Comparison of ENCODE assay signal across 30 cellular contexts in the genomic region with DNA sequence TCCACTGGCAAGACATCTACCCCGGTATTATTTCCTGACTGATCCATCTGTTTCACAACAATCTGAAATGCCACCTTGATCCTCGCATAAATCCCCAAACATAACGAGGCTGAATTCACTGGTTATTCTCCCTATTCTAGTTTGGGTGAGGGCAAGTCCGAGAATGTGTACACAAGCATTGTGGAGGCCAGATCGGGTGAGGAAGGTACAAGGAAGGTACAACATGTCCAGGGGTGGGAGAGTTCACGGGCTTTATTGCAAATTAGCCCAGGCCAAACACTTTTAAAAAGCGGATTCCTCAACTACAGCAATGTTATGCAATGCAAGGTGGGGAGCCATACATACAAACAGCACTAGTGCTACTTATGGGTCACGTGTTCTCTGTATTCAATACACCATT.
"Had no signal": no experiment of that assay in that cellular context is flagged by ENCODE, and none has a peak within 500 bp of the region (broad histone marks: within the 10 kb centered on the region; RNA-seq: fewer than 3 reads in every experiment).

No MANE protein-coding gene starts in this region.

- H3K27me3 ChIP-seq: adrenal gland, body of pancreas, brain microvascular endothelial cell, breast epithelium had no signal

- H3K4me3 ChIP-seq: adrenal gland, body of pancreas, breast epithelium had no signal

- FAIRE-seq: TTC549 had no signal

- H3K4me1 ChIP-seq: adrenal gland, body of pancreas, breast epithelium had no signal

- H3K27ac ChIP-seq: adrenal gland, body of pancreas, brain microvascular endothelial cell, breast epithelium, VCaP had no signal

- DNase-seq: activated B cell treated with CpG ODN at 0.5 μM for 24 hours; activated CD4-positive, alpha-beta memory T cell treated with anti-CD3 and anti-CD28 coated beads, Interleukin-2, amount 10 ng/mL, durations not matched to agents 7 days and 5 days; activated CD4-positive, alpha-beta T cell treated with anti-CD3 and anti-CD28 coated beads for 4 hours; activated CD4-positive, alpha-beta T cell treated with anti-CD3 and anti-CD28 coated beads, Interleukin-2, amount 10 ng/mL, durations not matched to agents 24 days and 14 days; activated CD4-positive, alpha-beta T cell treated with anti-CD3 and anti-CD28 coated beads, Interleukin-2, amount 50 U/mL, for 1 hour; activated CD4-positive, alpha-beta T cell treated with anti-CD3 and anti-CD28 coated beads, Interleukin-2, amount 50 U/mL, for 4 hours; activated CD4-positive, CD25-positive, alpha-beta regulatory T cell treated with anti-CD3 and anti-CD28 coated beads, Interleukin-2, amount 50 U/mL, for 72 hours; activated CD8-positive, alpha-beta memory T cell treated with anti-CD3 and anti-CD28 coated beads for 24 hours; activated CD8-positive, alpha-beta memory T cell treated with anti-CD3 and anti-CD28 coated beads, Interleukin-2, amount 10 ng/mL, durations not matched to agents 7 days and 5 days; activated CD8-positive, alpha-beta memory T cell treated with anti-CD3 and anti-CD28 coated beads, Interleukin-2, amount 50 U/mL, for 48 hours; activated CD8-positive, alpha-beta T cell treated with anti-CD3 and anti-CD28 coated beads, Interleukin-2, amount 10 ng/mL, durations not matched to agents 7 days and 5 days; activated effector memory CD4-positive, alpha-beta T cell treated with Interleukin-2 at 50 U/mL for 16 hours; activated gamma-delta T cell; activated naive CD4-positive, alpha-beta T cell treated with anti-CD3 and anti-CD28 coated beads, Interleukin-2, amount 10 ng/mL, durations not matched to agents 7 days and 5 days; activated naive CD4-positive, alpha-beta T cell treated with Interleukin-2 at 50 U/mL for 16 hours; activated naive CD8-positive, alpha-beta T cell treated with anti-CD3 and anti-CD28 coated beads for 36 hours; activated T-cell treated with anti-CD3 and anti-CD28 coated beads, Interleukin-2, amount 50 U/mL, for 24 hours; activated T-cell treated with anti-CD3 and anti-CD28 coated beads, Interleukin-2, amount 50 U/mL, for 48 hours; adrenal gland; amniotic stem cell; aorta; body of pancreas; brain microvascular endothelial cell; central memory CD4-positive, alpha-beta T cell; T-helper 1 cell; T-helper 2 cell; T-helper 9 cell had no signal

- H3K9me3 ChIP-seq: adrenal gland, body of pancreas, breast epithelium had no signal

- ATAC-seq: activated CD8-positive, alpha-beta memory T cell treated with anti-CD3 and anti-CD28 coated beads, Interleukin-2, amount 10 ng/mL, durations not matched to agents 7 days and 5 days; activated CD8-positive, alpha-beta T cell treated with anti-CD3 and anti-CD28 coated beads, Interleukin-2, amount 10 ng/mL, durations not matched to agents 7 days and 5 days; body of pancreas had no signal

- H3K36me3 ChIP-seq: adrenal gland, brain microvascular endothelial cell, breast epithelium had no signal
